In genomic region chr9:93730643-93731042, GRCh38 we compare ENCODE assay signal across 22 cellular contexts.
"Had no signal": no experiment of that assay in that cellular context is flagged by ENCODE, and none has a peak within 500 bp of the region (broad histone marks: within the 10 kb centered on the region; RNA-seq: fewer than 3 reads in every experiment).

No MANE protein-coding gene starts in this region.

- H3K27me3 ChIP-seq: SJSA1 had no signal

- H3K27ac ChIP-seq: HL-60, KMS-11, SJSA1, SK-N-MC had no signal

- H3K4me3 Mint-ChIP-seq: IgD-negative memory B cell had no signal

- H3K36me3 ChIP-seq: SJSA1 had no signal

- H3K27ac Mint-ChIP-seq: IgD-negative memory B cell had no signal

- DNase-seq: Kasumi-1, MM.1S, MV-4-11, NCI-H1048, NCI-H1105, NCI-H1436 treated with DMSO at 0.1 percent for 48 hours, NCI-H1694, NCI-H187 treated with DMSO at 0.1 percent for 48 hours, NCI-H2029 treated with DMSO at 0.1 percent for 48 hours, NCI-H2227 treated with DMSO at 0.1 percent for 48 hours, NCI-H524, NCI-H526 treated with DMSO at 0.1 percent for 48 hours, NCI-H774, Right ventricle myocardium superior, RPMI8226, SIG-M5 had no signal

- ATAC-seq: K562 had no signal

- H3K4me1 Mint-ChIP-seq: IgD-negative memory B cell had no signal

- H3K4me1 ChIP-seq: SJSA1 had no signal

- H3K4me3 ChIP-seq: K562, SJSA1, SK-N-MC had no signal

- H3K9me3 ChIP-seq: SJSA1 had no signal
